8 cellular contexts compared by ENCODE assay signal in genomic region chr18:58669731-58670379, GRCh38. TPM values are rescaled to one million over a fixed set of nuclear protein-coding genes. Genes with fewer than 3 reads are reported as not detected.
DNase-seq lines count a peak whose midpoint lies in the region; ATAC-seq, FAIRE-seq and TF ChIP-seq lines count a peak whose summit lies in the region.

No MANE protein-coding gene starts in this region.

- no peak for ATAC-seq in activated naive CD8-positive, alpha-beta T cell treated with anti-CD3 and anti-CD28 coated beads, Interleukin-2, amount 10 ng/mL, durations not matched to agents 7 days and 5 days (ENCODE audit: low read depth)
- no peak for ATAC-seq in natural killer cell treated with Interleukin-12 subunit alpha and Interleukin-12 subunit beta and Interleukin-15 and Interleukin-18, amount 100 ng/mL, for 72 hours
- ATAC-seq in GM18907 (IDR thresholded peaks at IDR 0.05; ENCODE audit: unreplicated experiment) = no peak

- no peaks in the 10 kb centered on the region for H3K27me3 Mint-ChIP-seq in activated naive CD8-positive, alpha-beta T cell treated with anti-CD3 and anti-CD28 coated beads, Interleukin-2, amount 10 ng/mL, durations not matched to agents 7 days and 5 days
- H3K27me3 Mint-ChIP-seq in natural killer cell treated with Interleukin-12 subunit alpha and Interleukin-12 subunit beta and Interleukin-15 and Interleukin-18, amount 100 ng/mL, for 72 hours = peaks cover 0 to 2% of the 10 kb centered on the region in 2 donors

- peak; percentile 87 for DNase-seq in NCI-H1105 treated with DMSO at 0.1 percent for 48 hours (lab: John Stamatoyannopoulos, UW)
- no peak for DNase-seq in activated naive CD8-positive, alpha-beta T cell treated with anti-CD3 and anti-CD28 coated beads, Interleukin-2, amount 10 ng/mL, durations not matched to agents 7 days and 5 days
- no peak for DNase-seq in natural killer cell treated with Interleukin-12 subunit alpha and Interleukin-12 subunit beta and Interleukin-15 and Interleukin-18, amount 100 ng/mL, for 72 hours (ENCODE audit: low spot score)
- DNase-seq in DMS 273 (lab: John Stamatoyannopoulos, UW; ENCODE audit: unreplicated experiment) = no peak
- DNase-seq in KG1 (lab: John Stamatoyannopoulos, UW) = no peak
- DNase-seq in D721Med (ENCODE audit: insufficient read length, low spot score) = no peak

- peaks cover 2% of the 10 kb centered on the region for H3K9me3 Mint-ChIP-seq in activated naive CD8-positive, alpha-beta T cell treated with anti-CD3 and anti-CD28 coated beads, Interleukin-2, amount 10 ng/mL, durations not matched to agents 7 days and 5 days
- H3K9me3 Mint-ChIP-seq in natural killer cell treated with Interleukin-12 subunit alpha and Interleukin-12 subunit beta and Interleukin-15 and Interleukin-18, amount 100 ng/mL, for 72 hours = no peaks in the 10 kb centered on the region

- no peak for FAIRE-seq in D721Med (lab: Jason Lieb, UNC)

- H3K36me3 ChIP-seq in ES-I3 (ENCODE audit: insufficient read depth, low read length) = no peaks in the 10 kb centered on the region

- peak overlapping the region; percentile 74; the same call in 1 of the 2 replicates for H3K9ac ChIP-seq in ES-I3 (ENCODE audit: low read depth, low read length)

- peak overlapping the region; percentile 79 for H3K4me3 Mint-ChIP-seq in activated naive CD8-positive, alpha-beta T cell treated with anti-CD3 and anti-CD28 coated beads, Interleukin-2, amount 10 ng/mL, durations not matched to agents 7 days and 5 days
- peak overlapping the region; percentile 98 for H3K4me3 Mint-ChIP-seq in natural killer cell treated with Interleukin-12 subunit alpha and Interleukin-12 subunit beta and Interleukin-15 and Interleukin-18, amount 100 ng/mL, for 72 hours

- peaks cover 14% of the 10 kb centered on the region; the same call in 1 of the 2 replicates for H3K4me1 ChIP-seq in ES-I3 (ENCODE audit: insufficient read depth, low read length)

- peaks cover 33% of the 10 kb centered on the region for H3K4me1 Mint-ChIP-seq in activated naive CD8-positive, alpha-beta T cell treated with anti-CD3 and anti-CD28 coated beads, Interleukin-2, amount 10 ng/mL, durations not matched to agents 7 days and 5 days
- peaks cover 36 to 42% of the 10 kb centered on the region in 2 donors for H3K4me1 Mint-ChIP-seq in natural killer cell treated with Interleukin-12 subunit alpha and Interleukin-12 subunit beta and Interleukin-15 and Interleukin-18, amount 100 ng/mL, for 72 hours (ENCODE audit: low read depth in 2 of 2)

- POLR2A ChIA-PET in activated naive CD8-positive, alpha-beta T cell treated with anti-CD3 and anti-CD28 coated beads, Interleukin-2, amount 10 ng/mL, durations not matched to agents 7 days and 5 days (lab: Charles Lee) = interaction anchor here (1.4 to 3.3 kb wide), 6 partner anchors 10 to 84 kb away, joined by 5 to 111 read pairs (median 20); no protein-coding TSS in a partner anchor

- peaks cover 15% of the 10 kb centered on the region for H3K36me3 Mint-ChIP-seq in activated naive CD8-positive, alpha-beta T cell treated with anti-CD3 and anti-CD28 coated beads, Interleukin-2, amount 10 ng/mL, durations not matched to agents 7 days and 5 days
- peaks cover 7% of the 10 kb centered on the region for H3K36me3 Mint-ChIP-seq in natural killer cell treated with Interleukin-12 subunit alpha and Interleukin-12 subunit beta and Interleukin-15 and Interleukin-18, amount 100 ng/mL, for 72 hours

- peak overlapping the region; percentile 34 for H3K27ac Mint-ChIP-seq in activated naive CD8-positive, alpha-beta T cell treated with anti-CD3 and anti-CD28 coated beads, Interleukin-2, amount 10 ng/mL, durations not matched to agents 7 days and 5 days
- peak overlapping the region in 1 of 2 donors; percentile 76 for H3K27ac Mint-ChIP-seq in natural killer cell treated with Interleukin-12 subunit alpha and Interleukin-12 subunit beta and Interleukin-15 and Interleukin-18, amount 100 ng/mL, for 72 hours

- H3K9me3 ChIP-seq in ES-I3 (ENCODE audit: control insufficient read depth, insufficient read depth, low read length) = no peaks in the 10 kb centered on the region

- no peak for TF ChIP-seq CTCF in D721Med (IDR thresholded peaks at IDR 0.05; ENCODE audit: insufficient read depth, missing control alignments)

RNA-seq across cellular contexts. Expression of gene MALT1, which starts 1.4 kb away (rescaled TPM):
- 10 to 100 TPM; 68.6 to 71.6 TPM for total RNA-seq in activated naive CD8-positive, alpha-beta T cell treated with anti-CD3 and anti-CD28 coated beads, Interleukin-2, amount 10 ng/mL, durations not matched to agents 7 days and 5 days
- 10 to 100 TPM; 26.2 to 47.7 TPM for total RNA-seq in natural killer cell treated with Interleukin-12 subunit alpha and Interleukin-12 subunit beta and Interleukin-15 and Interleukin-18, amount 100 ng/mL, for 72 hours

RNA-seq across cellular contexts. Expression of gene ALPK2, which starts 41.0 kb away (rescaled TPM):
- total RNA-seq in activated naive CD8-positive, alpha-beta T cell treated with anti-CD3 and anti-CD28 coated beads, Interleukin-2, amount 10 ng/mL, durations not matched to agents 7 days and 5 days = under 1 TPM; 0.30 to 0.91 TPM
- total RNA-seq in natural killer cell treated with Interleukin-12 subunit alpha and Interleukin-12 subunit beta and Interleukin-15 and Interleukin-18, amount 100 ng/mL, for 72 hours = under 1 TPM; 0.17 to 0.78 TPM
